Comparison of ENCODE assay signal across 24 cellular contexts in the genomic region with DNA sequence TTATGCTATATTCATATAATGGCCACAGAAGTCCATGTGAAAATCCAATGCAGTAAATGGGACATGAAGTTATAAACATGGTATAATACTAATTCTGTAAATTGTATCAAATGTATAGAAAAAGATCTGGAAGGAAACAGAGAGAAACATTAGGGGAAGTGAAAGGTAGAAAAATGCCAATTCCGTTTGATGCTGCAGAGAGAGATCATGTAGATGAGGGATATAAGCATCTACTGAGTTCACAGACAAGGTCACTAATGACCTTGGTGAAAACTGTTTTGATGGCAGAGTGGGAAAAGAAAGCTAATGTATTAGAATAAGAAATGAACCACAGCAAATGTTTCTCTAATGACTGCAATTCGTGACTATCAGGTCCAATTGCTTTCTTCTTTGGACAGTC. TPM values are rescaled to one million over a fixed set of nuclear protein-coding genes. Genes with fewer than 3 reads are reported as not detected.
DNase-seq lines count a peak whose midpoint lies in the region; ATAC-seq, FAIRE-seq and TF ChIP-seq lines count a peak whose summit lies in the region.
"Had no signal": no experiment of that assay in that cellular context is flagged by ENCODE, and none has a peak within 500 bp of the region (broad histone marks: within the 10 kb centered on the region; RNA-seq: fewer than 3 reads in every experiment).

No MANE protein-coding gene starts in this region.

- ATAC-seq in GM19452 (IDR thresholded peaks at IDR 0.05; ENCODE audit: unreplicated experiment), result peak; percentile 44
- ATAC-seq: A549, HCT116 had no signal

- no peaks in the 10 kb centered on the region for H3K79me2 ChIP-seq in keratinocyte (ENCODE audit: control insufficient read depth, insufficient read depth, low read length)
- H3K79me2 ChIP-seq in MM.1S (ENCODE audit: low read length), result peaks cover 66% of the 10 kb centered on the region

- H3K9me2 ChIP-seq in MM.1S (replicated peaks; ENCODE audit: insufficient read depth, low read length), result no peaks in the 10 kb centered on the region

- no peaks in the 10 kb centered on the region for H3K9me1 ChIP-seq in keratinocyte (ENCODE audit: control insufficient read depth, extremely low read depth, insufficient read depth, low read length)

- no peak for TF ChIP-seq POLR2A in GM12892 (IDR thresholded peaks at IDR 0.05; ENCODE audit: low read depth, low read length)

- no peak overlapping the region for H2AFZ ChIP-seq in keratinocyte (ENCODE audit: control insufficient read depth, low read length)
- H2AFZ ChIP-seq in MM.1S (ENCODE audit: low read length), result no peak overlapping the region
- H2AFZ ChIP-seq: GM23248 had no signal

- H3K9ac ChIP-seq in keratinocyte (ENCODE audit: control insufficient read depth, extremely low read depth, insufficient read depth, low read length) (no peak overlapping the region), MM.1S (ENCODE audit: low read length) (no peak overlapping the region)
- H3K9ac ChIP-seq: BLaER1 treated with 17β-estradiol and CSF1 and Interleukin-3, amounts not matched to agents 10 nM and 100 nM; GM23248 had no signal

- H3K9me3 ChIP-seq in keratinocyte (ENCODE audit: control insufficient read depth, low read depth, low read length) (no peaks in the 10 kb centered on the region), MM.1S (replicated peaks; ENCODE audit: insufficient read depth, low read length) (no peaks in the 10 kb centered on the region)
- H3K9me3 ChIP-seq: A549, BE2C had no signal

- no peaks in the 10 kb centered on the region for H4K20me1 ChIP-seq in keratinocyte (ENCODE audit: control insufficient read depth, extremely low read depth, insufficient read depth, low read length)
- 0 out of 2 replicates have a peak, but pooled peaks cover 4% of the 10 kb centered on the region for H4K20me1 ChIP-seq in MM.1S (ENCODE audit: insufficient read depth, low read length)

- H3K4me3 ChIP-seq in keratinocyte (ENCODE audit: control insufficient read depth in 2 of 3, extremely low read depth in 1 of 3, insufficient read depth in 2 of 3, low read depth in 1 of 3, low read length in 3 of 3), result no peak overlapping the region
- no peak overlapping the region for H3K4me3 ChIP-seq in MM.1S (ENCODE audit: low read length)
- H3K4me3 ChIP-seq: A549; BLaER1 treated with 17β-estradiol and CSF1 and Interleukin-3, amounts not matched to agents 10 nM and 100 nM; GM23248 had no signal

- peaks cover 10% of the 10 kb centered on the region for H3F3A ChIP-seq in MM.1S (ENCODE audit: insufficient read depth, low read length)

- DNase-seq in GM12892 (ENCODE audit: insufficient read length) (no peak), keratinocyte (ENCODE audit: low read depth, low spot score) (no peak), GM19240 (ENCODE audit: insufficient read length, low spot score) (no peak), nucleus accumbens (lab: John Stamatoyannopoulos, UW) (no peak), NCI-H774 (lab: John Stamatoyannopoulos, UW) (no peak), MM.1S (no peak)
- DNase-seq: 8988T; ACHN; AML-193; BE2C; CD4-positive, alpha-beta T cell; CD8-positive, alpha-beta memory T cell; DMS 273 treated with DMSO at 0.1 percent for 48 hours; DMS79; EL; GDM1; GM23248; H9 had no signal

- no peak for TF ChIP-seq CTCF in VCaP (conservative IDR thresholded peaks at IDR 0.05)
- no peak for TF ChIP-seq CTCF in keratinocyte (optimal IDR thresholded peaks at IDR 0.05 in 1 of 3, IDR thresholded peaks at IDR 0.05 in 1 of 3, conservative IDR thresholded peaks at IDR 0.05 in 1 of 3; ENCODE audit: extremely low read depth in 1 of 3, insufficient read depth in 2 of 3, low read length in 3 of 3)
- TF ChIP-seq CTCF in MM.1S (IDR thresholded peaks at IDR 0.05; ENCODE audit: low read length), result no peak

- H3K27ac ChIP-seq in VCaP, result peak overlapping the region; percentile 1; the same call in 1 of the 2 replicates
- H3K27ac ChIP-seq in keratinocyte (ENCODE audit: control insufficient read depth, insufficient read depth, low read length), result no peak overlapping the region
- no peak overlapping the region for H3K27ac ChIP-seq in MM.1S (ENCODE audit: low read length)
- H3K27ac ChIP-seq: A549; BLaER1 treated with 17β-estradiol and CSF1 and Interleukin-3, amounts not matched to agents 10 nM and 100 nM; GM23248 had no signal

- FAIRE-seq in GM12892 (lab: Jason Lieb, UNC) (peak; percentile 66), keratinocyte (lab: Jason Lieb, UNC) (peak; percentile 26)
- FAIRE-seq: A549, H1 had no signal

- H3K27me3 ChIP-seq in keratinocyte (ENCODE audit: control insufficient read depth, extremely low read depth, insufficient read depth, low read length) (no peaks in the 10 kb centered on the region), MM.1S (replicated peaks; ENCODE audit: insufficient read depth, low read length) (no peaks in the 10 kb centered on the region)
- H3K27me3 ChIP-seq: BE2C; BLaER1 treated with 17β-estradiol and CSF1 and Interleukin-3, amounts not matched to agents 10 nM and 100 nM had no signal

- dilution Hi-C loops in keratinocyte (cut with MboI; ENCODE audit: extremely low pct_ligation_motif_present, low sequenced_read_pairs), result no loop called here

- no peak overlapping the region for H3K4me2 ChIP-seq in keratinocyte (ENCODE audit: control insufficient read depth, extremely low read depth, insufficient read depth, low read depth, low read length)
- H3K4me2 ChIP-seq in MM.1S (ENCODE audit: low read depth, low read length), result no peak overlapping the region
- H3K4me2 ChIP-seq: A549; BLaER1 treated with 17β-estradiol and CSF1 and Interleukin-3, amounts not matched to agents 10 nM and 100 nM had no signal

- H3K36me3 ChIP-seq in keratinocyte (ENCODE audit: control insufficient read depth in 2 of 2, extremely low read depth in 1 of 2, insufficient read depth in 2 of 2, low read length in 2 of 2), result peaks cover 0 to 11% of the 10 kb centered on the region in 2 experiments
- peaks cover 11% of the 10 kb centered on the region; the same call in 1 of the 2 replicates for H3K36me3 ChIP-seq in MM.1S (replicated peaks; ENCODE audit: insufficient read depth, low read length)

- H3K4me1 ChIP-seq in keratinocyte (ENCODE audit: control insufficient read depth, extremely low read depth, insufficient read depth, low read length) (no peaks in the 10 kb centered on the region), MM.1S (ENCODE audit: low read length) (peaks cover 13% of the 10 kb centered on the region)
- H3K4me1 ChIP-seq: A549; BE2C; BLaER1 treated with 17β-estradiol and CSF1 and Interleukin-3, amounts not matched to agents 10 nM and 100 nM had no signal

RNA-seq across cellular contexts. Expression of a gene that starts 56.0 kb away (rescaled TPM):
- polyA plus RNA-seq in GM12892 (2012; ENCODE audit: missing spikeins), result 11.7 TPM
- 1.7 to 4.6 TPM (median 3.6 TPM) in 3 replicates for polyA plus RNA-seq in keratinocyte
- 1.6 TPM for polyA plus RNA-seq in keratinocyte (2011; ENCODE audit: low read depth)
- 0.75 and 1.4 TPM in 2 replicates for polyA plus RNA-seq in keratinocyte (2011; cell fraction: cytosol; rRNA removed)
- polyA plus RNA-seq in keratinocyte (2011; cell fraction: nucleus; rRNA removed), result 1.7 and 3.2 TPM in 2 replicates
- polyA plus RNA-seq in keratinocyte (2012; ENCODE audit: low replicate concordance), result 0.62 and 9.1 TPM in 2 replicates
- polyA minus RNA-seq in keratinocyte, result 5.5 to 24.7 TPM (median 7.3 TPM) in 3 replicates
- polyA minus RNA-seq in keratinocyte (2011; cell fraction: cytosol; rRNA and poly(A)+ RNA removed), result 10.9 TPM
- polyA minus RNA-seq in keratinocyte (2011; cell fraction: nucleus; rRNA and poly(A)+ RNA removed), result 5.9 and 7.1 TPM in 2 replicates
